29 cellular contexts compared by ENCODE assay signal in the genomic region with DNA sequence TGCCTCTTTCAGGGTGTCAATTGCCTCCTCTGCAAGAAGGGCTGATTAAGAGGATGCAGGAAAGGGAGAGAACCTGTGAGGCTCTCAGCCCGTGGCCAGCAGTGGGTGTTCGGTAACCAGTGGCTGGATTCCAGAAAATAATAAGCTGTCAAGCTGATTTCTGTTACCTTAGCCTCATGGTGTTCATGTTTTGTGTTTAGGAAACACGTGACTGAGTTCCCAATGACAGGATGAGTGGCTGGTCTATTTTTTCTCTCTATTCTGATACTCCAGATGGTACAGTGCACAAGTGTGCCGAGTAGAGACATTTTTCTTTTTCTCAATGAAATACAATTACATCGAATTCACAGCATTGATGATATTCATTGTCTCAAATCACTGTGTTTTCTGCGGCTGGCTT. TPM values are rescaled to one million over a fixed set of nuclear protein-coding genes. Genes with fewer than 3 reads are reported as not detected.
DNase-seq lines count a peak whose midpoint lies in the region; ATAC-seq, FAIRE-seq and TF ChIP-seq lines count a peak whose summit lies in the region.
"Had no signal": no experiment of that assay in that cellular context is flagged by ENCODE, and none has a peak within 500 bp of the region (broad histone marks: within the 10 kb centered on the region; RNA-seq: fewer than 3 reads in every experiment).

No MANE protein-coding gene starts in this region.

- H3K79me2 ChIP-seq in DOHH2 (ENCODE audit: control insufficient read depth, low read length), result no peaks in the 10 kb centered on the region
- no peaks in the 10 kb centered on the region for H3K79me2 ChIP-seq in K562 (ENCODE audit: control insufficient read depth, insufficient read depth, low read length)

- POLR2A ChIA-PET in K562 (lab: Yijun Ruan, JAX), result interaction anchor here (1.2 kb wide), 1 partner anchor 20 kb away, joined by 3 read pairs; no protein-coding TSS in a partner anchor

- peak; percentile 26 for FAIRE-seq in K562 (lab: Jason Lieb, UNC)
- FAIRE-seq: GM12892 had no signal

- no peaks in the 10 kb centered on the region for H3K9me1 ChIP-seq in K562 (ENCODE audit: control insufficient read depth, insufficient read depth, low read length)

- no peak overlapping the region for H3K27ac ChIP-seq in DOHH2 (ENCODE audit: low read depth, low read length)
- no peak overlapping the region for H3K27ac ChIP-seq in K562 (ENCODE audit: extremely low read depth, low read depth, low read length)
- H3K27ac ChIP-seq: ascending aorta, gastroesophageal sphincter, ovary, SK-N-MC, spleen, upper lobe of right lung had no signal

- CTCF ChIA-PET in K562 (lab: Yijun Ruan, JAX; ENCODE audit: low intra/inter-chr PET ratio), result no interaction called here

- TF ChIP-seq POLR2A in K562 (conservative IDR thresholded peaks at IDR 0.05), result no peak

- no peaks in the 10 kb centered on the region for H3K9me2 ChIP-seq in DOHH2 (replicated peaks; ENCODE audit: control insufficient read depth, low read length)

- H3K36me3 ChIP-seq in DOHH2 (ENCODE audit: control insufficient read depth, low read length), result no peaks in the 10 kb centered on the region
- H3K36me3 ChIP-seq in K562 (ENCODE audit: control insufficient read depth, insufficient read depth, low read length), result no peaks in the 10 kb centered on the region
- H3K36me3 ChIP-seq: ascending aorta, gastroesophageal sphincter, HAP-1, ovary, spleen, upper lobe of right lung had no signal

- ATAC-seq in K562, result no peak
- ATAC-seq: activated naive CD4-positive, alpha-beta T cell treated with anti-CD3 and anti-CD28 coated beads, Interleukin-2, amount 50 U/mL, for 72 hours; activated T-helper 17 cell treated with anti-CD3 and anti-CD28 coated beads, Interleukin-2, amount 50 U/mL, for 72 hours; gastroesophageal sphincter; natural killer cell; upper lobe of right lung had no signal

- H3K4me1 Mint-ChIP-seq in immature natural killer cell, result no peaks in the 10 kb centered on the region
- H3K4me1 Mint-ChIP-seq: activated T-helper 17 cell treated with anti-CD3 and anti-CD28 coated beads, Interleukin-2, amount 50 U/mL, for 72 hours; CD8-positive, alpha-beta memory T cell; natural killer cell; stimulated activated effector memory CD8-positive, alpha-beta T cell treated with anti-CD3 and anti-CD28 coated beads, Interleukin-12 subunit alpha, Interleukin-12 subunit beta, amount 100 ng/mL, for 72 hours had no signal

- H2AFZ ChIP-seq in K562 (ENCODE audit: low read depth, low read length), result no peak overlapping the region

- no peak for TF ChIP-seq CTCF in DOHH2 (IDR thresholded peaks at IDR 0.05; ENCODE audit: low read depth, low read length, poor library complexity, severe bottlenecking)
- no peak for TF ChIP-seq CTCF in K562 (IDR thresholded peaks at IDR 0.05 in 2 of 3, conservative IDR thresholded peaks at IDR 0.05 in 1 of 3; ENCODE audit: insufficient read depth in 2 of 3, low read depth in 1 of 3, low read length in 3 of 3)
- TF ChIP-seq CTCF in GM10266 (IDR thresholded peaks at IDR 0.05; ENCODE audit: control insufficient read depth, insufficient read depth, low read depth, missing control alignments), result no peak

- H3K27ac Mint-ChIP-seq in immature natural killer cell, result no peak overlapping the region
- H3K27ac Mint-ChIP-seq: activated naive CD4-positive, alpha-beta T cell treated with anti-CD3 and anti-CD28 coated beads, Interleukin-2, amount 50 U/mL, for 72 hours; activated T-helper 17 cell treated with anti-CD3 and anti-CD28 coated beads, Interleukin-2, amount 50 U/mL, for 72 hours; CD8-positive, alpha-beta memory T cell; natural killer cell; stimulated activated effector memory CD8-positive, alpha-beta T cell treated with anti-CD3 and anti-CD28 coated beads, Interleukin-12 subunit alpha, Interleukin-12 subunit beta, amount 100 ng/mL, for 72 hours had no signal

- in situ Hi-C loops in K562 (cut with MboI), result no loop called here

- WGBS in K562 (ENCODE audit: insufficient coverage, low coverage, missing lambda C conversion rate), result 0% methylated on average over 6 of the region's 6 CpGs

- no peaks in the 10 kb centered on the region for H3F3A ChIP-seq in DOHH2 (ENCODE audit: control insufficient read depth, insufficient read depth)

- H3K4me3 ChIP-seq in DOHH2 (ENCODE audit: low read length), result no peak overlapping the region
- H3K4me3 ChIP-seq in K562, result no peak overlapping the region
- H3K4me3 ChIP-seq: ascending aorta, gastroesophageal sphincter, HAP-1, ovary, SK-N-MC, spleen, upper lobe of right lung had no signal

- H3K27me3 ChIP-seq in DOHH2 (ENCODE audit: control insufficient read depth, low read length), result no peaks in the 10 kb centered on the region
- peaks cover 51 to 77% of the 10 kb centered on the region in 2 experiments; a peak in 4 of 5 replicates for H3K27me3 ChIP-seq in K562 (ENCODE audit: control insufficient read depth in 2 of 2, insufficient read depth in 2 of 2, low read length in 2 of 2)
- H3K27me3 ChIP-seq: ascending aorta, ovary, spleen, upper lobe of right lung had no signal

- H4K20me1 ChIP-seq in DOHH2 (ENCODE audit: control insufficient read depth, insufficient read depth, low read depth, low read length), result no peaks in the 10 kb centered on the region
- H4K20me1 ChIP-seq in K562 (replicated peaks; ENCODE audit: control insufficient read depth, insufficient read depth, low read length), result no peaks in the 10 kb centered on the region

- no peak for TF ChIP-seq RAD21 in K562 (CRISPR knock-in tag; conservative IDR thresholded peaks at IDR 0.05 in 1 of 2, IDR thresholded peaks at IDR 0.05 in 1 of 2)

- H3K9me3 ChIP-seq in DOHH2 (ENCODE audit: control insufficient read depth, insufficient read depth, low read length), result no peaks in the 10 kb centered on the region
- no peaks in the 10 kb centered on the region for H3K9me3 ChIP-seq in K562 (replicated peaks; ENCODE audit: control insufficient read depth, insufficient read depth, low read depth, low read length)
- H3K9me3 ChIP-seq: ascending aorta, gastroesophageal sphincter, HAP-1, ovary, spleen, upper lobe of right lung had no signal

- H3K4me1 ChIP-seq in DOHH2 (ENCODE audit: control insufficient read depth, low read length) (peaks cover 23% of the 10 kb centered on the region), K562 (replicated peaks in 1 of 2; ENCODE audit: control insufficient read depth in 2 of 2, insufficient read depth in 2 of 2, low read length in 2 of 2) (no peaks in the 10 kb centered on the region)
- H3K4me1 ChIP-seq: ascending aorta, gastroesophageal sphincter, HAP-1, upper lobe of right lung had no signal

- no peak overlapping the region for H3K4me3 Mint-ChIP-seq in immature natural killer cell
- H3K4me3 Mint-ChIP-seq: activated T-helper 17 cell treated with anti-CD3 and anti-CD28 coated beads, Interleukin-2, amount 50 U/mL, for 72 hours; CD8-positive, alpha-beta memory T cell; natural killer cell; stimulated activated effector memory CD8-positive, alpha-beta T cell treated with anti-CD3 and anti-CD28 coated beads, Interleukin-12 subunit alpha, Interleukin-12 subunit beta, amount 100 ng/mL, for 72 hours had no signal

- peaks cover 0 to 8% (median 0%) of the 10 kb centered on the region in 3 donors for H3K27me3 Mint-ChIP-seq in immature natural killer cell (ENCODE audit: low read depth in 3 of 3)
- H3K27me3 Mint-ChIP-seq: activated T-helper 17 cell treated with anti-CD3 and anti-CD28 coated beads, Interleukin-2, amount 50 U/mL, for 72 hours had no signal

- no peak overlapping the region for H3K9ac ChIP-seq in K562 (ENCODE audit: insufficient read depth in 1 of 2, low read depth in 2 of 2, low read length in 2 of 2)

- H3K4me2 ChIP-seq in DOHH2 (ENCODE audit: low read length) (peak overlapping the region; percentile 43), K562 (ENCODE audit: insufficient read depth, low read length) (no peak overlapping the region)

- DNase-seq in NCI-H1105 treated with DMSO at 0.1 percent for 48 hours (lab: John Stamatoyannopoulos, UW), result peak; percentile 26
- no peak for DNase-seq in NCI-H1105 (lab: John Stamatoyannopoulos, UW)
- DNase-seq in NCI-H2029 treated with DMSO at 0.1 percent for 48 hours (lab: John Stamatoyannopoulos, UW), result peak; percentile 80
- no peak for DNase-seq in K562 (ENCODE audit: extremely low read depth in 1 of 4, low spot score in 3 of 4)
- DNase-seq in kidney glomerular epithelial cell (lab: John Stamatoyannopoulos, UW), result no peak
- no peak for DNase-seq in GM10266 (ENCODE audit: extremely low spot score)
- DNase-seq in immature natural killer cell, result no peak
- DNase-seq: 8988T; activated CD4-positive, alpha-beta T cell treated with anti-CD3 and anti-CD28 coated beads for 48 hours; CD8-positive, alpha-beta memory T cell; central memory CD4-positive, alpha-beta T cell; hippocampal formation; Kasumi-1; natural killer cell; NCI-H446 treated with DMSO at 0.1 percent for 48 hours; ovary; spleen; stimulated activated CD4-positive, alpha-beta T cell treated with anti-CD3 and anti-CD28 coated beads, Interleukin-2, amount 100 ng/mL, for 48 hours; substantia nigra; upper lobe of right lung had no signal

- no peaks in the 10 kb centered on the region for H3K9me3 Mint-ChIP-seq in immature natural killer cell
- H3K9me3 Mint-ChIP-seq: activated naive CD4-positive, alpha-beta T cell treated with anti-CD3 and anti-CD28 coated beads, Interleukin-2, amount 50 U/mL, for 72 hours; activated T-helper 17 cell treated with anti-CD3 and anti-CD28 coated beads, Interleukin-2, amount 50 U/mL, for 72 hours; CD8-positive, alpha-beta memory T cell; natural killer cell; stimulated activated effector memory CD8-positive, alpha-beta T cell treated with anti-CD3 and anti-CD28 coated beads, Interleukin-12 subunit alpha, Interleukin-12 subunit beta, amount 100 ng/mL, for 72 hours had no signal

- intact Hi-C loops in K562 (cut with micrococcal nuclease), result no loop called here

- H3K36me3 Mint-ChIP-seq in immature natural killer cell, result no peaks in the 10 kb centered on the region
- H3K36me3 Mint-ChIP-seq: activated naive CD4-positive, alpha-beta T cell treated with anti-CD3 and anti-CD28 coated beads, Interleukin-2, amount 50 U/mL, for 72 hours; CD8-positive, alpha-beta memory T cell; natural killer cell; stimulated activated effector memory CD8-positive, alpha-beta T cell treated with anti-CD3 and anti-CD28 coated beads, Interleukin-12 subunit alpha, Interleukin-12 subunit beta, amount 100 ng/mL, for 72 hours had no signal

- no TSS peak for BruUV-seq in K562 (replicated peaks; lab: Mats Ljungman, UMichigan)

- TF ChIP-seq EP300 in K562 (IDR thresholded peaks at IDR 0.05; ENCODE audit: low read length), result no peak

RNA-seq across cellular contexts. Expression of a gene that starts 43.6 kb away (rescaled TPM):
- total RNA-seq in K562 (2011; cell fraction: chromatin; rRNA removed; ENCODE audit: low replicate concordance), result 59.6 and 88.6 TPM in 2 replicates
- total RNA-seq in K562 (2011; cell fraction: nucleolus; rRNA removed), result 36.5 and 42.8 TPM in 2 replicates
- 58.9 and 67.9 TPM in 2 replicates for total RNA-seq in K562 (2011; cell fraction: nucleoplasm; rRNA removed)
- total RNA-seq in K562 (2014; rRNA removed) (9.3 and 17.9 TPM in 2 replicates), K562 (2014; rRNA removed; fragmentation: Illumina TruSeq; extraction: Trizol) (16.7 and 17.4 TPM in 2 replicates), K562 (2015; rRNA removed; fragmentation: Illumina TruSeq; extraction: Trizol) (11.5 and 14.3 TPM in 2 replicates), K562 (2021) (24.6 and 32.9 TPM in 2 replicates)
- polyA plus RNA-seq in K562 (2011; rRNA removed) (36.7 and 37.6 TPM in 2 replicates), K562 (2014; fragmentation: Illumina TruSeq; extraction: Trizol) (12.8 and 13.9 TPM in 2 replicates), K562 (2014; fragmentation: Nextera tagmentation; extraction: Ambion mirVana) (1 to 10 TPM; 6.2 to 8.8 TPM), K562 (2014; rRNA removed) (15.2 and 20.7 TPM in 2 replicates), immature natural killer cell (10 to 100 TPM; 15.3 to 29.3 (median 24.0) TPM)
- 18.1 and 21.2 TPM in 2 replicates for polyA plus RNA-seq in K562 (2011; cell fraction: cytosol; rRNA removed)
- polyA plus RNA-seq in K562 (2011; cell fraction: nucleus; rRNA removed), result 32.0 and 53.9 TPM in 2 replicates
- 9.6 and 20.6 TPM in 2 replicates for polyA plus RNA-seq in K562 (2012)
- 42.0 and 44.5 TPM in 2 replicates for polyA minus RNA-seq in K562 (2011; rRNA and poly(A)+ RNA removed)
- 21.0 and 33.3 TPM in 2 replicates for polyA minus RNA-seq in K562 (2011; cell fraction: cytosol; rRNA and poly(A)+ RNA removed)
- 24.0 and 38.5 TPM in 2 replicates for polyA minus RNA-seq in K562 (2011; cell fraction: nucleus; rRNA and poly(A)+ RNA removed)

Comparison
In these comparisons a context has a peak if more than half of its experiments do, and no peak if none do; other contexts are left out.
1. DNase-seq: peak in NCI-H1105 treated with DMSO at 0.1 percent for 48 hours (single experiment) and NCI-H2029 treated with DMSO at 0.1 percent for 48 hours (single experiment); none in NCI-H1105 (single experiment), K562 (0 of 4), kidney glomerular epithelial cell (single experiment), GM10266 (single experiment) and immature natural killer cell (0 of 3).